8 cellular contexts compared by ENCODE assay signal in the genomic region with DNA sequence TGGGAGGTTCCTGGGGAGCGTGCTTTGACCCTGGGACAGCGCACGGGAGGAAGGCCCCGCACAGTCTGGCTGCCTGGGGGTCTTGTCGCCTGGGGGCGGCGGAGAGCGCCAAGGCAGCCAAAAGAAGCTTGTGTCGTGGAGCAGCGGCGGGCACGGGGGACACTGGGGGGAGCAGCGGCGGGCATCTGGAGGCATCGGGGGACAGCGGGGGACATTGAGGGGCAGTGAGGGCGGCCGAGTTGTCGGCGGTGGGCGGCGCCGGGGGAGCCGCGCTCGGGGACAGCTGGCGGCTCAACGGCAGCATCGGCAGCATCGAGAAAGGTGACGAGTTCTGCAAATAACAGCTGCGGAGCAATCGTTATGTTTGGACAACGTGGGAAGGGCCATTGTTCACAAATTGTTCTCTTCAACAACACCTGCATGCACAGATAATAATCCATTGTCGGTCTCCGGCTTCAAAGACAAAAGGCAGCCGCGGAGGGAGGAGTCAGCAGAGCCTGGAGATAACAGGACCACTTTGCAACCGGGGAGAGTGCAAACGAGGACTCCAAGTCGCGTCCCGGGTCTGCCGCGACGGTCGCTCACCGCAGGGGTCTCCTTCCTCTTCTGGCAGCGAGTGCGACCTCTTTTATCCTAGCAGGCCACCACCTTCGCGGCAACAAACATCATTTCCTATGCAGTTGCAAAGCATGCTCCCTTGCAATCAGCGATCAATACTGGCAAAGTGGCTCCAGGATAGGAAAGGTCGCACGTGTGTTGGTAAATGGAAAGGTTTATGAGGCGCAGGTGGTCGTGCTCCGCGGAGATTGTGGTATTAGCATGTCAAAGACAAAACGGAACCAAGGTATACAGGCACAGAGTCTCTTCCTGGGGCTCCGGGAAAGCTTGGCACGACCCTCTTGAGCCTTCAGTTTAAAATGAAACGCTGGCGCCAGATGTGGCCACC.
DNase-seq lines count a peak whose midpoint lies in the region; ATAC-seq and TF ChIP-seq lines count a peak whose summit lies in the region.

No MANE protein-coding gene starts in this region.

- peaks cover 34% of the 10 kb centered on the region for H3K4me1 Mint-ChIP-seq in T-helper 1 cell treated with Interleukin-12 subunit alpha and Interleukin-12 subunit beta and Interleukin-4 antibody, amounts not matched to agents 30 μg/mL and 1 μg/mL, for 36 hours (ENCODE audit: low read depth)

- peak overlapping the region; percentile 25 to 79 (median 58) for H3K4me3 ChIP-seq in dorsolateral prefrontal cortex
- H3K4me3 ChIP-seq in mononuclear cell (ENCODE audit: low read length): peak overlapping the region; percentile 11
- H3K4me3 ChIP-seq in tibial nerve: peak overlapping the region; percentile 13 to 55 (median 43)

- H3K36me3 Mint-ChIP-seq in T-helper 1 cell treated with Interleukin-12 subunit alpha and Interleukin-12 subunit beta and Interleukin-4 antibody, amounts not matched to agents 30 μg/mL and 1 μg/mL, for 36 hours (ENCODE audit: low read depth): peaks cover 5% of the 10 kb centered on the region

- peaks cover 15% of the 10 kb centered on the region for H3K4me1 ChIP-seq in mononuclear cell (ENCODE audit: insufficient read depth, low read length)
- peaks cover 0 to 51% (median 19%) of the 10 kb centered on the region in 4 donors for H3K4me1 ChIP-seq in tibial nerve

- H3K27ac ChIP-seq in dorsolateral prefrontal cortex (peak overlapping the region in 37 of 59 donors; percentile 2 to 77 (median 52)), tibial nerve (peak overlapping the region in 2 of 4 donors; percentile 8 to 45)

- no peak for TF ChIP-seq CTCF in dorsolateral prefrontal cortex (IDR thresholded peaks at IDR 0.05 in 54 of 56, conservative IDR thresholded peaks at IDR 0.05 in 2 of 56; ENCODE audit: low read depth in 1 of 56, partially characterized antibody in 56 of 56)
- no peak for TF ChIP-seq CTCF in tibial nerve (IDR thresholded peaks at IDR 0.05)

- H3K9me3 Mint-ChIP-seq in T-helper 1 cell treated with Interleukin-12 subunit alpha and Interleukin-12 subunit beta and Interleukin-4 antibody, amounts not matched to agents 30 μg/mL and 1 μg/mL, for 36 hours: no peaks in the 10 kb centered on the region

- intact Hi-C loops in dorsolateral prefrontal cortex (cut with DNase I): no loop called here

- no peak for TF ChIP-seq EP300 in tibial nerve (IDR thresholded peaks at IDR 0.05)

- no peak overlapping the region for H3K27ac Mint-ChIP-seq in T-helper 1 cell treated with Interleukin-12 subunit alpha and Interleukin-12 subunit beta and Interleukin-4 antibody, amounts not matched to agents 30 μg/mL and 1 μg/mL, for 36 hours

- 5 to 13% methylated on average over 47 to 64 of the region's 64 CpGs for WGBS in tibial nerve, 2 donors

- no peak for TF ChIP-seq POLR2A in tibial nerve (IDR thresholded peaks at IDR 0.05)

- H3K27me3 ChIP-seq in dorsolateral prefrontal cortex (peaks cover 0 to 26% (median 6%) of the 10 kb centered on the region in 45 donors), mononuclear cell (ENCODE audit: insufficient read depth, low read length) (peaks cover 39% of the 10 kb centered on the region), tibial nerve (peaks cover 0 to 17% of the 10 kb centered on the region in 2 donors)

- peak overlapping the region; percentile 78 for H3K4me3 Mint-ChIP-seq in T-helper 1 cell treated with Interleukin-12 subunit alpha and Interleukin-12 subunit beta and Interleukin-4 antibody, amounts not matched to agents 30 μg/mL and 1 μg/mL, for 36 hours

- peak; percentile 21 for DNase-seq in stimulated activated CD4-positive, alpha-beta T cell treated with anti-CD3 and anti-CD28 coated beads, Interleukin-12 subunit alpha, Interleukin-12 subunit beta, amount 100 ng/mL, for 4 hours
- no peak for DNase-seq in stimulated activated CD4-positive, alpha-beta T cell treated with anti-CD3 and anti-CD28 coated beads, Interleukin-1b, Interleukin-23, amount 100 ng/mL, for 48 hours
- no peak for DNase-seq in dorsolateral prefrontal cortex
- DNase-seq in tibial nerve (ENCODE audit: low spot score in 2 of 2): no peak
- DNase-seq in glomerular visceral epithelial cell (ENCODE audit: extremely low spot score): no peak

- no peak for ATAC-seq in HG03469 (IDR thresholded peaks at IDR 0.05; ENCODE audit: unreplicated experiment)

- peaks cover 46% of the 10 kb centered on the region for H3K27me3 Mint-ChIP-seq in T-helper 1 cell treated with Interleukin-12 subunit alpha and Interleukin-12 subunit beta and Interleukin-4 antibody, amounts not matched to agents 30 μg/mL and 1 μg/mL, for 36 hours (ENCODE audit: low read depth)

- no peaks in the 10 kb centered on the region for H3K9me3 ChIP-seq in mononuclear cell (ENCODE audit: low read depth, low read length)
- no peaks in the 10 kb centered on the region for H3K9me3 ChIP-seq in tibial nerve

- H3K36me3 ChIP-seq in tibial nerve: no peaks in the 10 kb centered on the region
